Comparison of ENCODE assay signal across 2 cellular contexts in genomic region chr5:111127453-111128195, GRCh38.
TF ChIP-seq lines count a peak whose summit lies in the region.

No MANE protein-coding gene starts in this region.

TF ChIP-seq in HCT116, 20 proteins besides CTCF, POLR2A, EP300 and RAD21 (continued from another document):
- TF ChIP-seq EGR1 (IDR thresholded peaks at IDR 0.05; ENCODE audit: low read depth) (no peak), CBX3 (IDR thresholded peaks at IDR 0.05; ENCODE audit: low read depth) (no peak), SRF (IDR thresholded peaks at IDR 0.05; ENCODE audit: low read depth) (no peak), REST (IDR thresholded peaks at IDR 0.05; ENCODE audit: low read depth) (no peak), SP1 (IDR thresholded peaks at IDR 0.05; ENCODE audit: low read depth) (no peak), ATF3 (IDR thresholded peaks at IDR 0.05) (no peak), EZH2 (IDR thresholded peaks at IDR 0.05) (no peak)

TF ChIP-seq in endothelial cell of umbilical vein, 7 proteins besides CTCF, POLR2A, EP300 and RAD21 (continued from another document):
- TF ChIP-seq GATA2 (IDR thresholded peaks at IDR 0.05; ENCODE audit: insufficient read depth, insufficient read length, low read depth, low read length) (peak; percentile 86), EZH2 (IDR thresholded peaks at IDR 0.05; ENCODE audit: borderline replicate concordance, low read depth, low read length, severe bottlenecking) (no peak)
